8 cellular contexts compared by ENCODE assay signal in genomic region chr2:113604085-113604477, GRCh38. TPM values are rescaled to one million over a fixed set of nuclear protein-coding genes. Genes with fewer than 3 reads are reported as not detected.
DNase-seq lines count a peak whose midpoint lies in the region; ATAC-seq and TF ChIP-seq lines count a peak whose summit lies in the region.
"Not testable (repeated sequence)": the region's sequence is repeated elsewhere in the genome, so short reads cannot be mapped to it uniquely, and the experiment has no call there.

No MANE protein-coding gene starts in this region.

- not testable (repeated sequence) for H3K36me3 ChIP-seq in mucosa of rectum (ENCODE audit: control insufficient read depth in 2 of 2, insufficient read depth in 2 of 2, low read length in 2 of 2)

- H3K9ac ChIP-seq in mucosa of rectum (ENCODE audit: low read depth in 1 of 2, low read length in 2 of 2) = peak overlapping the region in 1 of 2 donors; percentile 57

- not testable (repeated sequence) for H3K4me1 ChIP-seq in mucosa of rectum (ENCODE audit: control insufficient read depth in 2 of 2, insufficient read depth in 2 of 2, low read length in 2 of 2)

- DNase-seq in Jurkat, Clone E6-1 (ENCODE audit: low read depth, low spot score) = peak; percentile 95
- peak; percentile 86 to 91 for DNase-seq in activated CD4-positive, alpha-beta T cell treated with anti-CD3 and anti-CD28 coated beads for 24 hours (ENCODE audit: low read depth in 2 of 2)
- peak; percentile 89 for DNase-seq in astrocyte of the spinal cord (ENCODE audit: low read depth, low spot score)
- DNase-seq in globus pallidus (ENCODE audit: low spot score) = peak; percentile 96
- peak; percentile 87 to 89 for DNase-seq in stimulated activated CD4-positive, alpha-beta T cell treated with anti-CD3 and anti-CD28 coated beads, Interleukin-2, amount 100 ng/mL, for 48 hours

- not testable (repeated sequence) for H3K27ac ChIP-seq in 22Rv1
- H3K27ac ChIP-seq in mucosa of rectum (ENCODE audit: low read depth in 2 of 2, low read length in 2 of 2) = peak overlapping the region; percentile 80 to 82

- H3K9me3 ChIP-seq in mucosa of rectum (ENCODE audit: control insufficient read depth in 2 of 2, low read length in 2 of 2) = not testable (repeated sequence)

- not testable (repeated sequence) for H3K27me3 ChIP-seq in mucosa of rectum (ENCODE audit: control insufficient read depth in 2 of 2, insufficient read depth in 2 of 2, low read length in 2 of 2)

- TF ChIP-seq CTCF in 22Rv1 (IDR thresholded peaks at IDR 0.05) = peak; percentile 94
- TF ChIP-seq CTCF in astrocyte of the spinal cord (IDR thresholded peaks at IDR 0.05; ENCODE audit: low read depth, low read length) = peak; percentile 95

- H3K4me3 ChIP-seq in Jurkat, Clone E6-1 (ENCODE audit: low read length) = peak overlapping the region; percentile 47
- H3K4me3 ChIP-seq in astrocyte of the spinal cord (ENCODE audit: low read depth, low read length) (peak overlapping the region; percentile 43), mucosa of rectum (ENCODE audit: low read length in 2 of 2) (peak overlapping the region; percentile 54 to 57)

- peak; percentile 22 for ATAC-seq in GM18499 (IDR thresholded peaks at IDR 0.05; ENCODE audit: insufficient read depth, unreplicated experiment)

- in situ Hi-C loops in astrocyte of the spinal cord (cut with HindIII; ENCODE audit: low sequenced_read_pairs) = not testable (repeated sequence)

RNA-seq across cellular contexts. Expression of gene RABL2A, which starts 23.0 kb away (rescaled TPM):
- polyA plus RNA-seq in Jurkat, Clone E6-1 (2012; ENCODE audit: insufficient read depth, insufficient read length) = 20.4 TPM
